Comparison of ENCODE assay signal across 32 cellular contexts in the genomic region with DNA sequence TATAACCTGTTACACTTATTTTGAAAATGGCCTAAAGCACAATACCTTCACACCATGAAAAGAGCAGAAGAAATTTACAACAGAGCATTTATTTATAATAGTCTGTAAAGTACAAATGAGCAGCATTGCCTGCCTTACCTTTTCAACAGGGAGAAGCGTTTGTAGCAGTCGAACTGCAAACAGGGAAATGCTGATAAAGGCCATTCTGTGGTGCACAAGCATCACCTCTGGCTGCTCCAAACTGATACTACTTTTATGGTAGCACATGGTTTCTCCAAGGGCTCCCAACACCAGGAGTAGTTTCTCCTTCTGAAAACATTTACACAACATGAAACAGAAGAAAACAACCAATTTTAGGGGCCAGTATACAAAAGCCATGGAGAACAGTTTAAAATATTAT.
"Had no signal": no experiment of that assay in that cellular context is flagged by ENCODE, and none has a peak within 500 bp of the region (broad histone marks: within the 10 kb centered on the region; RNA-seq: fewer than 3 reads in every experiment).

No MANE protein-coding gene starts in this region.

- H3K4me1 ChIP-seq: breast epithelium, colonic mucosa, esophagus squamous epithelium had no signal

- H3K27me3 ChIP-seq: ascending aorta, breast epithelium, cardiac muscle cell, colonic mucosa, esophagus squamous epithelium, heart left ventricle had no signal

- H3K9me3 ChIP-seq: ascending aorta, breast epithelium, colonic mucosa, esophagus squamous epithelium, heart left ventricle had no signal

- FAIRE-seq: endothelial cell of umbilical vein, frontal cortex, TTC549 had no signal

- H3K36me3 ChIP-seq: breast epithelium, colonic mucosa had no signal

- DNase-seq: activated CD4-positive, alpha-beta memory T cell treated with anti-CD3 and anti-CD28 coated beads, Interleukin-2, amount 10 ng/mL, durations not matched to agents 7 days and 5 days; activated CD4-positive, alpha-beta T cell treated with anti-CD3 and anti-CD28 coated beads for 1 hour; activated CD4-positive, alpha-beta T cell treated with anti-CD3 and anti-CD28 coated beads for 4 hours; activated CD4-positive, alpha-beta T cell treated with anti-CD3 and anti-CD28 coated beads, Interleukin-2, amount 10 ng/mL, durations not matched to agents 7 days and 5 days; activated CD4-positive, alpha-beta T cell treated with anti-CD3 and anti-CD28 coated beads, Interleukin-2, amount 50 U/mL, for 4 hours; activated CD8-positive, alpha-beta memory T cell treated with anti-CD3 and anti-CD28 coated beads, Interleukin-2, amount 50 U/mL, for 48 hours; activated gamma-delta T cell; activated naive CD4-positive, alpha-beta T cell; activated naive CD4-positive, alpha-beta T cell treated with anti-CD3 and anti-CD28 coated beads, Interleukin-2, amount 10 ng/mL, durations not matched to agents 7 days and 5 days; activated naive CD8-positive, alpha-beta T cell treated with anti-CD3 and anti-CD28 coated beads, Interleukin-2, amount 10 ng/mL, durations not matched to agents 7 days and 5 days; activated T-cell treated with anti-CD3 and anti-CD28 coated beads for 4 hours; activated T-cell treated with anti-CD3 and anti-CD28 coated beads, Interleukin-2, amount 50 U/mL, for 24 hours; activated T-cell treated with anti-CD3 and anti-CD28 coated beads, Interleukin-2, amount 50 U/mL, for 72 hours; central memory CD4-positive, alpha-beta T cell; cerebellar nuclear complex; colonic mucosa; effector CD8-positive, alpha-beta T cell; esophagus squamous epithelium; foreskin fibroblast; glutamatergic neuron; heart left ventricle; T-helper 2 cell had no signal

- H3K4me3 ChIP-seq: ascending aorta, breast epithelium, cardiac muscle cell, colonic mucosa, esophagus squamous epithelium, heart left ventricle had no signal

- ATAC-seq: activated naive CD4-positive, alpha-beta T cell treated with anti-CD3 and anti-CD28 coated beads, Interleukin-2, amount 50 U/mL, for 72 hours; activated T-cell treated with anti-CD3 and anti-CD28 coated beads, Interleukin-2, amount 50 U/mL, for 72 hours; heart left ventricle; WTC11 had no signal

- H3K27ac ChIP-seq: ascending aorta, breast epithelium, cardiac muscle cell, colonic mucosa, epithelial cell of prostate, esophagus squamous epithelium, heart left ventricle, VCaP had no signal
